20 cellular contexts compared by ENCODE assay signal in the genomic region with DNA sequence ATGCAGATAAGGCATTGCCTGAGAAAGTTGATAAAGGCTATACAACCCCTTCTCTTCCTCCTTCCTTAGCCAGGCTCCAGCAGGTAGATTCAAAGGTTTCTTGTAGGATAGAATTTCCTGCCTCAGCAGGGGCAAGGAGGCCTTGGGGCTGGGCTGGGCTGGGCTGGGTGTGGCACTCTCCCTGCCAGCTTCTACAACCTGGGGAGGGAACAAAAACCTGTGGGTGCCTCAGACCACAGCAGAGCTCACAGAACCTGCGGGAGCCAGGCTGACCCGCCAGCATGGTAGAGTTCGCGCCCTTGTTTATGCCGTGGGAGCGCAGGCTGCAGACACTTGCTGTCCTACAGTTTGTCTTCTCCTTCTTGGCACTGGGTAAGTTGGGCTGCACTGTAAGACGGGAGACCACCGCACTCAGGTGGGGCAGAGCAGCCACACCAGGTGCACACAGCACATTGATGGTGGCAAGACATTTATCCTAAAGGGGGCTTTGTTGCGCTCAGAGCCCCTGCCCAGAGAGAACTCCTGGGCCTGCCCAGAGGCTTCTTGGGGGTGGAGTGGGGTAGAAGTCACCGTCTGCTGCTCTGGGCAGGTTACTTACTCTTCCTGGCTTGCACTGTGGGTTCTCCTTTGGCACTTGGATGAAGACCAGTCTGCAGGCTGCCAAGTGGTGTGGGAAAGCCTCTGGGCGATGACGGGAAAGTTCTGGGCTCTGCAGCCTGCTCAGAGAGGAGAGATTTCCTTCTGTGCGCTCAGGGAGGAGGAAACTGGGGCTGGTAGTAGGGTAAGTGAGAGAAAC. TPM values are rescaled to one million over a fixed set of nuclear protein-coding genes. Genes with fewer than 3 reads are reported as not detected.
A peak's percentile ranks its signal among the peaks of the same experiment; 100 is the strongest.
DNase-seq lines count a peak whose midpoint lies in the region; ATAC-seq and TF ChIP-seq lines count a peak whose summit lies in the region.
"Had no signal": no experiment of that assay in that cellular context is flagged by ENCODE, and none has a peak within 500 bp of the region (broad histone marks: within the 10 kb centered on the region; RNA-seq: fewer than 3 reads in every experiment).

Gene MOGAT2 (plus strand): TSS at position 231 of the 796 bp plus-strand sequence. CDS start 51 bp downstream, at position 282.

- H3K4me3 ChIP-seq in right cardiac atrium (ENCODE audit: low read length) (no peak within 1 kb of the TSS), left ventricle myocardium inferior (no peak within 1 kb of the TSS), neuronal stem cell (ENCODE audit: low read length in 2 of 2) (no peak within 1 kb of the TSS)
- H3K4me3 ChIP-seq: BLaER1, esophagus squamous epithelium, left lung, vagina had no signal

- H2BK12ac ChIP-seq in neuronal stem cell (ENCODE audit: low read length) = no peak within 1 kb of the TSS

- no peak within 1 kb of the TSS for H4K8ac ChIP-seq in neuronal stem cell (ENCODE audit: low read depth, low read length)

- no peaks in the 10 kb centered on the region for H3K79me1 ChIP-seq in neuronal stem cell (ENCODE audit: low read depth, low read length)

- no peaks in the 10 kb centered on the region for H3K9me3 Mint-ChIP-seq in type B pancreatic cell

- H2AFZ ChIP-seq in neuronal stem cell (ENCODE audit: low read length) = peak within 1 kb of the TSS; percentile 21

- H4K91ac ChIP-seq in neuronal stem cell (ENCODE audit: low read depth, low read length, poor library complexity) = no peak within 1 kb of the TSS

- H3K9ac ChIP-seq in neuronal stem cell (ENCODE audit: low read depth, low read length, poor library complexity) = peak within 1 kb of the TSS; percentile 5
- H3K9ac ChIP-seq: BLaER1 had no signal

- ATAC-seq in Right ventricle myocardium inferior (peak; percentile 61), right cardiac atrium (no peak), HG03571 (IDR thresholded peaks at IDR 0.05; ENCODE audit: unreplicated experiment) (no peak), HG03139 (IDR thresholded peaks at IDR 0.05; ENCODE audit: unreplicated experiment) (no peak)
- ATAC-seq: left lung had no signal

- H3K9me3 ChIP-seq in right cardiac atrium (ENCODE audit: control insufficient read depth, low read length) = no peaks in the 10 kb centered on the region
- H3K9me3 ChIP-seq in left ventricle myocardium inferior (replicated peaks) = no peaks in the 10 kb centered on the region
- no peaks in the 10 kb centered on the region for H3K9me3 ChIP-seq in neuronal stem cell (replicated peaks in 1 of 2; ENCODE audit: control insufficient read depth in 2 of 2, insufficient read depth in 1 of 2, low read depth in 1 of 2, low read length in 2 of 2)
- H3K9me3 ChIP-seq: BLaER1, esophagus squamous epithelium, left lung, vagina had no signal

- no peaks in the 10 kb centered on the region for H3K36me3 Mint-ChIP-seq in type B pancreatic cell

- no peak within 1 kb of the TSS for H2AK5ac ChIP-seq in neuronal stem cell (ENCODE audit: low read depth, low read length)

- H3K18ac ChIP-seq in neuronal stem cell (ENCODE audit: low read length) = peak within 1 kb of the TSS; percentile 77

- intact Hi-C loops in Right ventricle myocardium inferior (cut with DNase I) (no loop called here), right cardiac atrium (cut with DNase I) (loop anchor here in 1 of 4 donors (10.0 kb wide), 1 partner anchor 47 kb away; the partner anchor contains the start of gene DGAT2), left ventricle myocardium inferior (cut with micrococcal nuclease) (no loop called here)

- no peak within 1 kb of the TSS for H3K4ac ChIP-seq in neuronal stem cell (ENCODE audit: low read length)

- peaks cover 8% of the 10 kb centered on the region for H3K4me1 Mint-ChIP-seq in type B pancreatic cell (ENCODE audit: unreplicated experiment)

- no peaks in the 10 kb centered on the region for H3K27me3 Mint-ChIP-seq in type B pancreatic cell

- H3K4me3 Mint-ChIP-seq in type B pancreatic cell = no peak within 1 kb of the TSS

- H3K23ac ChIP-seq in neuronal stem cell (ENCODE audit: low read depth, low read length, poor library complexity) = peak within 1 kb of the TSS; percentile 13

- DNase-seq in Right ventricle myocardium inferior (ENCODE audit: missing footprints) (peak; percentile 68), right cardiac atrium (no peak), left ventricle myocardium inferior (peak; percentile 32), neuronal stem cell (ENCODE audit: low spot score) (no peak), type B pancreatic cell (ENCODE audit: extremely low spot score, unreplicated experiment) (no peak), DMS114 treated with DMSO at 0.1 percent for 48 hours (lab: John Stamatoyannopoulos, UW; ENCODE audit: unreplicated experiment) (no peak)
- DNase-seq: activated CD4-positive, alpha-beta T cell treated with anti-CD3 and anti-CD28 coated beads for 4 hours; activated effector memory CD4-positive, alpha-beta T cell treated with Interleukin-2 at 50 U/mL for 16 hours; esophagus squamous epithelium; NCI-H1417; NCI-H82 had no signal

- no peak within 1 kb of the TSS for H2BK5ac ChIP-seq in neuronal stem cell (ENCODE audit: low read length)

- no peak within 1 kb of the TSS for H2BK120ac ChIP-seq in neuronal stem cell (ENCODE audit: low read depth, low read length)

- H3K27me3 ChIP-seq in right cardiac atrium (ENCODE audit: control insufficient read depth, insufficient read depth) (no peaks in the 10 kb centered on the region), left ventricle myocardium inferior (ENCODE audit: low read depth) (no peaks in the 10 kb centered on the region), neuronal stem cell (ENCODE audit: control insufficient read depth in 3 of 3, insufficient read depth in 3 of 3, low read depth in 1 of 3, low read length in 3 of 3) (peaks cover 0 to 23% (median 0%) of the 10 kb centered on the region in 3 experiments)
- H3K27me3 ChIP-seq: BLaER1, esophagus squamous epithelium, left lung, vagina had no signal

- WGBS in right cardiac atrium = 78% methylated on average over 13 of the region's 13 CpGs
- no CpG with 5 or more reads among the region's 13 CpGs for WGBS in neuronal stem cell (ENCODE audit: extremely low coverage in 2 of 2, insufficient read length in 2 of 2, insufficient replicate concordance in 1 of 2), 2 donors

- H3K27ac Mint-ChIP-seq in type B pancreatic cell = peak within 1 kb of the TSS; percentile 0

- H3K27ac ChIP-seq in right cardiac atrium (ENCODE audit: low read length) = no peak within 1 kb of the TSS
- H3K27ac ChIP-seq in left ventricle myocardium inferior (replicated peaks) = peak within 1 kb of the TSS; percentile 40
- H3K27ac ChIP-seq in neuronal stem cell (replicated peaks; ENCODE audit: low read length) = no peak within 1 kb of the TSS
- H3K27ac ChIP-seq: BLaER1, esophagus squamous epithelium, left lung, vagina had no signal

- H3K14ac ChIP-seq in neuronal stem cell (ENCODE audit: low read length) = no peak within 1 kb of the TSS

- TF ChIP-seq CTCF in left ventricle myocardium inferior (IDR thresholded peaks at IDR 0.05; ENCODE audit: borderline replicate concordance) (no peak), type B pancreatic cell (conservative IDR thresholded peaks at IDR 0.05) (no peak)

- H3K36me3 ChIP-seq in left ventricle myocardium inferior (no peaks in the 10 kb centered on the region), neuronal stem cell (replicated peaks in 1 of 2; ENCODE audit: control insufficient read depth in 2 of 2, insufficient read depth in 2 of 2, low read length in 2 of 2) (no peaks in the 10 kb centered on the region)
- H3K36me3 ChIP-seq: BLaER1, esophagus squamous epithelium, left lung, vagina had no signal

- H3K4me1 ChIP-seq in right cardiac atrium (ENCODE audit: control insufficient read depth, insufficient read depth, low read length) = no peaks in the 10 kb centered on the region
- peaks cover 31% of the 10 kb centered on the region for H3K4me1 ChIP-seq in left ventricle myocardium inferior
- H3K4me1 ChIP-seq in neuronal stem cell (ENCODE audit: control insufficient read depth in 2 of 2, insufficient read depth in 1 of 2, low read depth in 1 of 2, low read length in 2 of 2) = peaks cover 0 to 6% of the 10 kb centered on the region in 2 donors
- H3K4me1 ChIP-seq: BLaER1, left lung, vagina had no signal

- H2BK15ac ChIP-seq in neuronal stem cell (ENCODE audit: low read length) = no peak within 1 kb of the TSS

- no peak within 1 kb of the TSS for H3K4me2 ChIP-seq in neuronal stem cell (ENCODE audit: insufficient read depth, low read length, poor library complexity, severe bottlenecking)
- H3K4me2 ChIP-seq: BLaER1 had no signal

RNA-seq across cellular contexts. Expression of gene MOGAT2, which starts in this region (rescaled TPM):
- total RNA-seq in Right ventricle myocardium inferior (0.22 TPM), right cardiac atrium (under 1 TPM in 1 of 4 donors, not detected in 3; 0.17 TPM), left ventricle myocardium inferior (not detected), type B pancreatic cell (ENCODE audit: low replicate concordance) (1.2 and 2.2 TPM in 2 replicates)
- 0.11 TPM for polyA plus RNA-seq in right cardiac atrium
- 0.06 TPM for polyA plus RNA-seq in neuronal stem cell (2013, experiment 1 of 2)
- 0.07 TPM for polyA plus RNA-seq in neuronal stem cell (2013, experiment 2 of 2)
- total RNA-seq: esophagus squamous epithelium, glomerular endothelial cell, H4, left lung, myocyte, osteocyte, vagina had no signal

Comparison
In these comparisons a context has a peak if more than half of its experiments do, and no peak if none do; other contexts are left out.
1. Peak in DNase-seq and ATAC-seq in Right ventricle myocardium inferior; RNA of the gene not detected or under 1 TPM.
2. Peak in DNase-seq and H3K27ac ChIP-seq in left ventricle myocardium inferior; RNA of the gene not detected or under 1 TPM.